ENCODE assay signal across 19 cellular contexts in the genomic region with DNA sequence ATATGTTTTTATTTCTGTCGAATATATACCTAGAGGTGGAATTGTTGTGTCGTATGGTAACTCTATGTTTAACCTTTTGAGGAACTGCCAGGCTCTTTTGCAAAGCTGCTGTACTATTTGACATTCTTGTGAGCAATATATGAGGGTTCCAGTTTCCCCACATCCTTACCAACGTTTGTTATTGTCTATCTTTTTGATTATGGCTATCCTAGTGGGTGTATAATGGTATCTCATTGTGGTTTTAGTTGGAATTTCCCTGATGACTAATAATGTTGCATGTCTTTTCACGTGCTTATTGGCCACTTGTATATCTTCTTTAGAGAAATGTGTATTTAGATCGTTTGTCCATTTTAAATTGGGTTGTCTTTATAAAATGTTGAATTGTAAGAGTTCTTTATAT. TPM values are rescaled to one million over a fixed set of nuclear protein-coding genes. Genes with fewer than 3 reads are reported as not detected.
A peak's percentile ranks its signal among the peaks of the same experiment; 100 is the strongest.
DNase-seq lines count a peak whose midpoint lies in the region; ATAC-seq and TF ChIP-seq lines count a peak whose summit lies in the region.
"Had no signal": no experiment of that assay in that cellular context is flagged by ENCODE, and none has a peak within 500 bp of the region (broad histone marks: within the 10 kb centered on the region; RNA-seq: fewer than 3 reads in every experiment).

No MANE protein-coding gene starts in this region.

- H3K36me3 ChIP-seq in right lobe of liver = no peaks in the 10 kb centered on the region
- H3K36me3 ChIP-seq: BLaER1, right atrium auricular region, vagina had no signal

- 39% methylated on average over 5 of the region's 5 CpGs for WGBS in right lobe of liver (ENCODE audit: insufficient coverage, low coverage, low lambda C conversion rate, missing lambda C conversion rate)

- in situ Hi-C loops in Caki2 (cut with HindIII; ENCODE audit: low pct_unique_long_range_greater_than_20kb, low sequenced_read_pairs) = no loop called here
- in situ Hi-C loops in astrocyte of the spinal cord (cut with HindIII; ENCODE audit: low sequenced_read_pairs) = no loop called here

- H3K27ac ChIP-seq in right lobe of liver = no peak overlapping the region
- H3K27ac ChIP-seq: BLaER1, right atrium auricular region, vagina had no signal

- intact Hi-C loops in right lobe of liver (cut with DNase I) = no loop called here

- H3K4me1 ChIP-seq in right lobe of liver = peaks cover 0 to 3% (median 0%) of the 10 kb centered on the region in 4 donors
- H3K4me1 ChIP-seq: BLaER1, right atrium auricular region, vagina had no signal

- DNase-seq in Caki2 (ENCODE audit: low read depth) = peak; percentile 5
- peak; percentile 77 for DNase-seq in M059J (ENCODE audit: low read depth)
- DNase-seq in astrocyte of the spinal cord (ENCODE audit: low read depth, low spot score) = peak; percentile 44
- DNase-seq in kidney tubule cell (ENCODE audit: low spot score) = peak; percentile 52
- no peak for DNase-seq in NCI-H1417 treated with DMSO at 0.1 percent for 48 hours (lab: John Stamatoyannopoulos, UW)
- no peak for DNase-seq in NCI-H1105 (lab: John Stamatoyannopoulos, UW)
- DNase-seq in right lobe of liver = no peak
- DNase-seq: activated CD4-positive, CD25-positive, alpha-beta regulatory T cell treated with anti-CD3 and anti-CD28 coated beads, Interleukin-2, amount 50 U/mL, for 72 hours; GF-D8; left cardiac atrium; naive thymus-derived CD8-positive, alpha-beta T cell; NCI-H510A treated with DMSO at 0.1 percent for 48 hours; stimulated activated CD4-positive, alpha-beta T cell treated with anti-CD3 and anti-CD28 coated beads, Interleukin-4, amount 100 ng/mL, for 1 hour; stimulated activated naive CD4-positive, alpha-beta T cell; T-helper 1 cell had no signal

- TF ChIP-seq CTCF in astrocyte of the spinal cord (IDR thresholded peaks at IDR 0.05; ENCODE audit: low read depth, low read length) (no peak), right lobe of liver (IDR thresholded peaks at IDR 0.05) (no peak)

- no peak overlapping the region for H3K4me3 ChIP-seq in astrocyte of the spinal cord (ENCODE audit: low read depth, low read length)
- H3K4me3 ChIP-seq in right lobe of liver = no peak overlapping the region
- H3K4me3 ChIP-seq: BLaER1, right atrium auricular region, vagina had no signal

- no peaks in the 10 kb centered on the region for H3K9me3 ChIP-seq in right lobe of liver
- H3K9me3 ChIP-seq: right atrium auricular region, vagina had no signal

- no peak for TF ChIP-seq POLR2A in right lobe of liver (IDR thresholded peaks at IDR 0.05)

- ATAC-seq in HG02970 (IDR thresholded peaks at IDR 0.05; ENCODE audit: low FRiP score, unreplicated experiment) (no peak), right lobe of liver (no peak)
- ATAC-seq: left cardiac atrium; naive thymus-derived CD8-positive, alpha-beta T cell had no signal

- H3K27me3 ChIP-seq in right lobe of liver = no peaks in the 10 kb centered on the region
- H3K27me3 ChIP-seq: right atrium auricular region, vagina had no signal

RNA-seq across cellular contexts. Expression of gene REPS2, which starts 24.5 kb away (rescaled TPM):
- 0.03 and 0.17 TPM in 2 replicates for total RNA-seq in Caki2 (2014; rRNA removed; shearing (Covaris generic); ENCODE audit: low replicate concordance)
- total RNA-seq in M059J (2014; rRNA removed; shearing (Covaris generic)) = 2.2 and 3.3 TPM in 2 replicates
- total RNA-seq in right lobe of liver = 10 to 100 TPM in 4 of 6 experiments, 1 to 10 TPM in 2; 6.0 to 16.7 (median 13.1) TPM

Comparison
In these comparisons a context has a peak if more than half of its experiments do, and no peak if none do; other contexts are left out.
1. DNase-seq: peak in Caki2 (single experiment), M059J (single experiment), astrocyte of the spinal cord (single experiment) and kidney tubule cell (single experiment); none in NCI-H1417 treated with DMSO at 0.1 percent for 48 hours (single experiment), NCI-H1105 (single experiment) and right lobe of liver (0 of 3).